ENCODE assay signal across 18 cellular contexts in the genomic region with DNA sequence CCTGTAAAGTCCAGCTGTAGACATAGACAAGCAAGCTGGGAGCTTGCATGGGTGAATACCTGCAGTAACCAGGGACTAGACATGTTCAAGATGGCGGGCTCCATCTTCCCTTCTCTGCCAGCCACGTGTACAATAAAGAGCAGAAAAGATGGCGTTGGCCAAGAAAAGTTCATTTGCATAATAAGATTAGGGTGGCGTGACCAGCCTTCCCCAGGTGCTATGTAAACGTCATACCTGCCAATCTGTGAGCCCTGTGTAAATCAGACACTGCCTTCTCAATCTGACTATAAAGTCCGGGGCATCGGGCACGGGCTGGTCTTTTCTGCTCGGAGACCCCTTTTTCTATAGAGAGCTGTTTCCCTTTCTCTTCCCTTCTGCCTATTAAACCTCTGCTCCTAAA.
DNase-seq lines count a peak whose midpoint lies in the region; ATAC-seq, FAIRE-seq and TF ChIP-seq lines count a peak whose summit lies in the region.
"Had no signal": no experiment of that assay in that cellular context is flagged by ENCODE, and none has a peak within 500 bp of the region (broad histone marks: within the 10 kb centered on the region; RNA-seq: fewer than 3 reads in every experiment).

No MANE protein-coding gene starts in this region.

- H3K4me3 ChIP-seq in K562 (no peak overlapping the region), neural progenitor cell (no peak overlapping the region)

- no peaks in the 10 kb centered on the region for H3K36me3 Mint-ChIP-seq in H9 (ENCODE audit: insufficient read depth in 1 of 3, low read depth in 3 of 3)
- no peaks in the 10 kb centered on the region for H3K36me3 Mint-ChIP-seq in neural progenitor cell
- H3K36me3 Mint-ChIP-seq in glutamatergic neuron (ENCODE audit: unreplicated experiment), result no peaks in the 10 kb centered on the region
- H3K36me3 Mint-ChIP-seq: CD4-positive, alpha-beta memory T cell had no signal

- peaks cover 3% of the 10 kb centered on the region for H3F3A ChIP-seq in neural progenitor cell (ENCODE audit: low read depth)

- H3K18ac ChIP-seq in H9 (ENCODE audit: insufficient read length, low read depth, low read length), result no peak overlapping the region

- POLR2A ChIA-PET in K562 (lab: Yijun Ruan, JAX), result interaction anchor here (0.9 kb wide), 1 partner anchor 12 kb away, joined by 4 read pairs; no protein-coding TSS in a partner anchor

- H3K56ac ChIP-seq in H9 (ENCODE audit: insufficient read length, low read depth, low read length), result no peak overlapping the region

- H3K27ac ChIP-seq in H9 (ENCODE audit: insufficient read length, low read depth, low read length) (no peak overlapping the region), K562 (ENCODE audit: extremely low read depth, low read depth, low read length) (peak overlapping the region; percentile 16; the same call in 1 of the 3 replicates), neural progenitor cell (no peak overlapping the region)

- CTCF ChIA-PET in K562 (lab: Yijun Ruan, JAX; ENCODE audit: low intra/inter-chr PET ratio), result interaction anchor here (0.8 kb wide), 1 partner anchor 256 kb away, joined by 4 read pairs; no protein-coding TSS in a partner anchor

- H3K4ac ChIP-seq in H9 (ENCODE audit: low read depth, low read length), result no peak overlapping the region

- in situ Hi-C loops in K562 (cut with MboI), result no loop called here

- H3K23ac ChIP-seq in H9 (ENCODE audit: insufficient read length, low read depth, low read length), result no peak overlapping the region

- no peak for TF ChIP-seq POLR2A in K562 (conservative IDR thresholded peaks at IDR 0.05)

- H3K27me3 ChIP-seq in H9 (ENCODE audit: insufficient read depth, low read length) (no peaks in the 10 kb centered on the region), K562 (ENCODE audit: control insufficient read depth in 2 of 2, insufficient read depth in 2 of 2, low read length in 2 of 2) (no peaks in the 10 kb centered on the region), neural progenitor cell (no peaks in the 10 kb centered on the region)
- H3K27me3 ChIP-seq: BE2C had no signal

- no peak for TF ChIP-seq CTCF in H9 (conservative IDR thresholded peaks at IDR 0.05)
- no peak for TF ChIP-seq CTCF in K562 (IDR thresholded peaks at IDR 0.05 in 2 of 3, conservative IDR thresholded peaks at IDR 0.05 in 1 of 3; ENCODE audit: insufficient read depth in 2 of 3, low read depth in 1 of 3, low read length in 3 of 3)
- TF ChIP-seq CTCF in neural progenitor cell (IDR thresholded peaks at IDR 0.05), result no peak
- TF ChIP-seq CTCF in glutamatergic neuron (IDR thresholded peaks at IDR 0.05; ENCODE audit: partially characterized antibody, unreplicated experiment), result no peak

- H2BK120ac ChIP-seq in H9 (ENCODE audit: low read depth, low read length, poor library complexity, severe bottlenecking), result no peak overlapping the region

- WGBS in H9 (ENCODE audit: extremely low coverage, insufficient read length, low lambda C conversion rate), result no CpG with 5 or more reads among the region's 9 CpGs
- 59% methylated on average over 9 of the region's 9 CpGs for WGBS in K562 (ENCODE audit: insufficient coverage, low coverage, missing lambda C conversion rate)

- H3K9me3 ChIP-seq in H9 (ENCODE audit: control insufficient read depth, low read depth, low read length) (no peaks in the 10 kb centered on the region), K562 (replicated peaks; ENCODE audit: control insufficient read depth, insufficient read depth, low read depth, low read length) (no peaks in the 10 kb centered on the region), neural progenitor cell (ENCODE audit: low read depth) (no peaks in the 10 kb centered on the region)
- H3K9me3 ChIP-seq: BE2C had no signal

- H4K8ac ChIP-seq in H9 (replicated peaks; ENCODE audit: insufficient read length, low read depth, low read length), result no peak overlapping the region

- no peak overlapping the region for H2BK5ac ChIP-seq in H9 (ENCODE audit: insufficient read length, low read length)

- TF ChIP-seq RAD21 in K562 (CRISPR knock-in tag; conservative IDR thresholded peaks at IDR 0.05 in 1 of 2, IDR thresholded peaks at IDR 0.05 in 1 of 2), result no peak

- H3T11ph ChIP-seq in H9 (ENCODE audit: low read length), result no peak overlapping the region

- TF ChIP-seq EP300 in K562 (IDR thresholded peaks at IDR 0.05; ENCODE audit: low read length), result no peak

- no peak for ATAC-seq in K562
- ATAC-seq: HCT116 had no signal

- no peaks in the 10 kb centered on the region for H3K27me3 Mint-ChIP-seq in H9 (ENCODE audit: low read depth)
- H3K27me3 Mint-ChIP-seq in neural progenitor cell (ENCODE audit: insufficient read depth, low read depth), result peaks cover 2% of the 10 kb centered on the region
- H3K27me3 Mint-ChIP-seq in glutamatergic neuron (ENCODE audit: unreplicated experiment), result peaks cover 3% of the 10 kb centered on the region
- H3K27me3 Mint-ChIP-seq: CD4-positive, alpha-beta memory T cell had no signal

- H3K79me2 ChIP-seq in H9 (ENCODE audit: insufficient read depth, low read length) (no peaks in the 10 kb centered on the region), K562 (ENCODE audit: control insufficient read depth, insufficient read depth, low read length) (no peaks in the 10 kb centered on the region), neural progenitor cell (ENCODE audit: low read depth) (no peaks in the 10 kb centered on the region)

- no peak overlapping the region for H3K27ac Mint-ChIP-seq in H9
- no peak overlapping the region for H3K27ac Mint-ChIP-seq in neural progenitor cell
- H3K27ac Mint-ChIP-seq in glutamatergic neuron (ENCODE audit: unreplicated experiment), result no peak overlapping the region
- H3K27ac Mint-ChIP-seq: CD4-positive, alpha-beta memory T cell had no signal

- no peaks in the 10 kb centered on the region for H3K9me3 Mint-ChIP-seq in H9
- H3K9me3 Mint-ChIP-seq in neural progenitor cell, result no peaks in the 10 kb centered on the region
- H3K9me3 Mint-ChIP-seq in glutamatergic neuron (ENCODE audit: unreplicated experiment), result no peaks in the 10 kb centered on the region
- H3K9me3 Mint-ChIP-seq: CD4-positive, alpha-beta memory T cell had no signal

- no peaks in the 10 kb centered on the region for H3K23me2 ChIP-seq in H9 (ENCODE audit: insufficient read length, low read depth, low read length, poor library complexity, severe bottlenecking)

- no peak overlapping the region for H2BK15ac ChIP-seq in H9 (ENCODE audit: low read depth, low read length)

- H3K9ac ChIP-seq in H9 (ENCODE audit: extremely low read depth, insufficient read length, low read length), result no peak overlapping the region
- H3K9ac ChIP-seq in K562 (ENCODE audit: insufficient read depth in 1 of 2, low read depth in 2 of 2, low read length in 2 of 2), result no peak overlapping the region
- H3K9ac ChIP-seq in neural progenitor cell, result no peak overlapping the region

- H3K4me2 ChIP-seq in H9 (ENCODE audit: insufficient read depth, insufficient read length, low read length), result no peak overlapping the region
- no peak overlapping the region for H3K4me2 ChIP-seq in K562 (ENCODE audit: insufficient read depth, low read length)
- no peak overlapping the region for H3K4me2 ChIP-seq in neural progenitor cell

- H2AK5ac ChIP-seq in H9 (ENCODE audit: insufficient read length, low read length), result no peak overlapping the region

- no peak overlapping the region for H3K14ac ChIP-seq in H9 (ENCODE audit: insufficient read depth, low read length)

- no peaks in the 10 kb centered on the region for H4K20me1 ChIP-seq in H9 (ENCODE audit: control insufficient read depth, insufficient read depth, insufficient read length)
- no peaks in the 10 kb centered on the region for H4K20me1 ChIP-seq in K562 (replicated peaks; ENCODE audit: control insufficient read depth, insufficient read depth, low read length)
- no peaks in the 10 kb centered on the region for H4K20me1 ChIP-seq in neural progenitor cell (ENCODE audit: low read depth)

- H3K36me3 ChIP-seq in K562 (ENCODE audit: control insufficient read depth, insufficient read depth, low read length) (no peaks in the 10 kb centered on the region), neural progenitor cell (no peaks in the 10 kb centered on the region)
- H3K36me3 ChIP-seq: BE2C had no signal

- H2BK12ac ChIP-seq in H9 (ENCODE audit: insufficient read length, low read depth, low read length), result no peak overlapping the region

- H2AFZ ChIP-seq in H9 (ENCODE audit: low read length), result peak overlapping the region; percentile 33
- H2AFZ ChIP-seq in K562 (ENCODE audit: low read depth, low read length), result peak overlapping the region; percentile 88
- H2AFZ ChIP-seq in neural progenitor cell (replicated peaks), result peak overlapping the region; percentile 66

- peak overlapping the region; percentile 89 for H4K91ac ChIP-seq in H9 (ENCODE audit: insufficient read length, low read depth, low read length)

- H3K4me3 Mint-ChIP-seq in H9, result no peak overlapping the region
- H3K4me3 Mint-ChIP-seq in neural progenitor cell, result no peak overlapping the region
- H3K4me3 Mint-ChIP-seq in glutamatergic neuron (ENCODE audit: unreplicated experiment), result no peak overlapping the region
- H3K4me3 Mint-ChIP-seq: CD4-positive, alpha-beta memory T cell had no signal

- H2BK20ac ChIP-seq in H9 (ENCODE audit: low read depth, low read length, poor library complexity, severe bottlenecking), result no peak overlapping the region

- no peak for FAIRE-seq in K562 (lab: Jason Lieb, UNC)
- FAIRE-seq: D721Med had no signal

- H3K9me1 ChIP-seq in K562 (ENCODE audit: control insufficient read depth, insufficient read depth, low read length), result no peaks in the 10 kb centered on the region

- H3K4me1 ChIP-seq in H9 (ENCODE audit: insufficient read depth, low read length) (no peaks in the 10 kb centered on the region; the same call in 1 of the 2 replicates), K562 (replicated peaks in 1 of 2; ENCODE audit: control insufficient read depth in 2 of 2, insufficient read depth in 2 of 2, low read length in 2 of 2) (no peaks in the 10 kb centered on the region), neural progenitor cell (peaks cover 27% of the 10 kb centered on the region)
- H3K4me1 ChIP-seq: BE2C had no signal

- no TSS peak for BruUV-seq in K562 (replicated peaks; lab: Mats Ljungman, UMichigan)

- no peaks in the 10 kb centered on the region for H3K79me1 ChIP-seq in H9 (ENCODE audit: insufficient read depth, low read depth, low read length, poor library complexity, severe bottlenecking)

- DNase-seq in H9, result no peak
- peak; percentile 13 for DNase-seq in NAMALWA (ENCODE audit: low spot score)
- DNase-seq in K562 (ENCODE audit: extremely low read depth in 1 of 4, low spot score in 3 of 4), result no peak
- DNase-seq in neural progenitor cell (ENCODE audit: low spot score), result no peak
- no peak for DNase-seq in T1000 (lab: John Stamatoyannopoulos, UW)
- no peak for DNase-seq in glutamatergic neuron
- no peak for DNase-seq in activated gamma-delta T cell treated with Interleukin-2 at 50 U/mL for 16 hours
- DNase-seq in SIG-M5 (lab: John Stamatoyannopoulos, UW), result no peak
- DNase-seq: BE2C; CD4-positive, alpha-beta memory T cell; DND-41; GF-D8; NCI-H1092 treated with DMSO at 0.1 percent for 48 hours; NCI-H1694; NCI-H2107; NCI-H345 had no signal

- peaks cover 45 to 46% of the 10 kb centered on the region in 2 experiments for H3K4me1 Mint-ChIP-seq in H9
- H3K4me1 Mint-ChIP-seq in neural progenitor cell, result peaks cover 10% of the 10 kb centered on the region
- H3K4me1 Mint-ChIP-seq in glutamatergic neuron (ENCODE audit: low read depth, unreplicated experiment), result no peaks in the 10 kb centered on the region
- H3K4me1 Mint-ChIP-seq: CD4-positive, alpha-beta memory T cell had no signal

- intact Hi-C loops in K562 (cut with micrococcal nuclease), result no loop called here

- H4K5ac ChIP-seq in H9 (ENCODE audit: insufficient read length, low read depth, low read length), result no peak overlapping the region

Comparison
In these comparisons a context has a peak if more than half of its experiments do, and no peak if none do; other contexts are left out.
1. H2AFZ ChIP-seq: peak in every context shown above with its lines; median percentile 88 in K562; 66 in neural progenitor cell; 33 in H9.